Comparison of ENCODE assay signal across 8 cellular contexts in genomic region chr14:50667491-50668007, GRCh38. TPM values are rescaled to one million over a fixed set of nuclear protein-coding genes. Genes with fewer than 3 reads are reported as not detected.
DNase-seq lines count a peak whose midpoint lies in the region; ATAC-seq, FAIRE-seq and TF ChIP-seq lines count a peak whose summit lies in the region.

No MANE protein-coding gene starts in this region.

- intact Hi-C loops in Caco-2 (cut with micrococcal nuclease; ENCODE audit: unreplicated experiment) = no loop called here

- peak; percentile 56 for FAIRE-seq in GM19239 (lab: Jason Lieb, UNC)

- CTCF ChIA-PET in Caco-2 (lab: Charles Lee) = interaction anchor here (1.1 to 1.6 kb wide), 2 partner anchors 47 to 106 kb away, joined by 3 to 5 read pairs; no protein-coding TSS in a partner anchor

- H3K9me3 ChIP-seq in Caco-2 = no peaks in the 10 kb centered on the region
- H3K9me3 ChIP-seq in neuron (ENCODE audit: low read length) = no peaks in the 10 kb centered on the region

- H3K4me3 ChIP-seq in Caco-2 (ENCODE audit: low read depth, low read length) (peak overlapping the region; percentile 75), epithelial cell of esophagus (ENCODE audit: low read length) (peak overlapping the region; percentile 78), neuron (ENCODE audit: low read length) (peak overlapping the region; percentile 81)

- no peaks in the 10 kb centered on the region for H3K9me3 Mint-ChIP-seq in Caco-2 (ENCODE audit: unreplicated experiment)
- H3K9me3 Mint-ChIP-seq in T-helper 2 cell treated with Interferon-gamma antibody and Interleukin-4, amounts not matched to agents 5 μg/mL and 100 μg/mL, for 36 hours = no peaks in the 10 kb centered on the region

- peaks cover 28% of the 10 kb centered on the region for H3K4me1 ChIP-seq in Caco-2
- peaks cover 21% of the 10 kb centered on the region for H3K4me1 ChIP-seq in neuron (ENCODE audit: insufficient read depth, low read length)

- TF ChIP-seq CTCF in Caco-2 (IDR thresholded peaks at IDR 0.05; ENCODE audit: insufficient read depth in 1 of 2, low read depth in 1 of 2, low read length in 1 of 2, severe bottlenecking in 1 of 2, unreplicated experiment in 1 of 2) = peak in 1 of 2 experiments; percentile 19
- no peak for TF ChIP-seq CTCF in epithelial cell of esophagus (IDR thresholded peaks at IDR 0.05; ENCODE audit: insufficient read depth, low read depth, low read length, missing control alignments)

- BruUV-seq in Caco-2 (replicated peaks; lab: Mats Ljungman, UMichigan) = no TSS peak

- H3K27me3 Mint-ChIP-seq in Caco-2 (ENCODE audit: insufficient read depth, unreplicated experiment) = no peaks in the 10 kb centered on the region
- peaks cover 3% of the 10 kb centered on the region for H3K27me3 Mint-ChIP-seq in T-helper 2 cell treated with Interferon-gamma antibody and Interleukin-4, amounts not matched to agents 5 μg/mL and 100 μg/mL, for 36 hours (ENCODE audit: low read depth)

- peaks cover 21% of the 10 kb centered on the region for H3K36me3 Mint-ChIP-seq in Caco-2 (ENCODE audit: insufficient read depth, unreplicated experiment)
- H3K36me3 Mint-ChIP-seq in T-helper 2 cell treated with Interferon-gamma antibody and Interleukin-4, amounts not matched to agents 5 μg/mL and 100 μg/mL, for 36 hours (ENCODE audit: low read depth) = peaks cover 2% of the 10 kb centered on the region

- POLR2A ChIA-PET in Caco-2 (lab: Charles Lee) = interaction anchor here (0.6 to 1.0 kb wide), 2 partner anchors 10 to 1760 kb away, joined by 3 to 4 read pairs; no protein-coding TSS in a partner anchor

- H3K27me3 ChIP-seq in Caco-2 (replicated peaks; ENCODE audit: control insufficient read depth, insufficient read depth, low read length) = no peaks in the 10 kb centered on the region
- H3K27me3 ChIP-seq in neuron (ENCODE audit: insufficient read depth, low read length) = no peaks in the 10 kb centered on the region

- DNase-seq in Caco-2 (peak; percentile 67 to 74), GM19239 (ENCODE audit: insufficient read length, low spot score) (no peak), epithelial cell of esophagus (ENCODE audit: low read depth) (peak; percentile 36), GF-D8 (lab: John Stamatoyannopoulos, UW) (no peak), NCI-H187 treated with DMSO at 0.1 percent for 48 hours (lab: John Stamatoyannopoulos, UW) (no peak)
- DNase-seq in T-helper 2 cell treated with Interferon-gamma antibody and Interleukin-4, amounts not matched to agents 5 μg/mL and 100 μg/mL, for 36 hours (ENCODE audit: low spot score) = no peak

- no peak overlapping the region for H3K4me3 Mint-ChIP-seq in Caco-2 (ENCODE audit: unreplicated experiment)
- no peak overlapping the region for H3K4me3 Mint-ChIP-seq in T-helper 2 cell treated with Interferon-gamma antibody and Interleukin-4, amounts not matched to agents 5 μg/mL and 100 μg/mL, for 36 hours

- no peak overlapping the region for H3K27ac Mint-ChIP-seq in Caco-2 (ENCODE audit: unreplicated experiment)
- H3K27ac Mint-ChIP-seq in T-helper 2 cell treated with Interferon-gamma antibody and Interleukin-4, amounts not matched to agents 5 μg/mL and 100 μg/mL, for 36 hours = peak overlapping the region; percentile 41

- no peaks in the 10 kb centered on the region for H3K36me3 ChIP-seq in Caco-2 (ENCODE audit: control insufficient read depth, insufficient read depth, low read length)
- peaks cover 11% of the 10 kb centered on the region for H3K36me3 ChIP-seq in neuron (ENCODE audit: insufficient read depth, low read length)

- H2AFZ ChIP-seq in neuron (ENCODE audit: low read depth, low read length) = peak overlapping the region; percentile 85

- H3K4me1 Mint-ChIP-seq in Caco-2 (ENCODE audit: low read depth, unreplicated experiment) = no peaks in the 10 kb centered on the region
- H3K4me1 Mint-ChIP-seq in T-helper 2 cell treated with Interferon-gamma antibody and Interleukin-4, amounts not matched to agents 5 μg/mL and 100 μg/mL, for 36 hours (ENCODE audit: low read depth) = peaks cover 17% of the 10 kb centered on the region

- peak; percentile 45 for ATAC-seq in HG03280 (IDR thresholded peaks at IDR 0.05; ENCODE audit: unreplicated experiment)

RNA-seq across cellular contexts. Expression of gene SAV1, which starts 0.6 kb away (rescaled TPM):
- total RNA-seq in Caco-2 (2022) = 28.0 and 28.3 TPM in 2 replicates

Comparison
In these comparisons a context has a peak if more than half of its experiments do, and no peak if none do; other contexts are left out.
1. DNase-seq: peak in Caco-2 (2 of 2) and epithelial cell of esophagus (single experiment); none in GM19239 (single experiment), T-helper 2 cell treated with Interferon-gamma antibody and Interleukin-4, amounts not matched to agents 5 μg/mL and 100 μg/mL, for 36 hours (single experiment), GF-D8 (single experiment) and NCI-H187 treated with DMSO at 0.1 percent for 48 hours (single experiment).
2. Peak in every context shown above with its lines, with median percentiles within 50 percentile points of each other: H3K4me3 ChIP-seq.